Comparison of ENCODE assay signal across 1 cellular context in the genomic region with DNA sequence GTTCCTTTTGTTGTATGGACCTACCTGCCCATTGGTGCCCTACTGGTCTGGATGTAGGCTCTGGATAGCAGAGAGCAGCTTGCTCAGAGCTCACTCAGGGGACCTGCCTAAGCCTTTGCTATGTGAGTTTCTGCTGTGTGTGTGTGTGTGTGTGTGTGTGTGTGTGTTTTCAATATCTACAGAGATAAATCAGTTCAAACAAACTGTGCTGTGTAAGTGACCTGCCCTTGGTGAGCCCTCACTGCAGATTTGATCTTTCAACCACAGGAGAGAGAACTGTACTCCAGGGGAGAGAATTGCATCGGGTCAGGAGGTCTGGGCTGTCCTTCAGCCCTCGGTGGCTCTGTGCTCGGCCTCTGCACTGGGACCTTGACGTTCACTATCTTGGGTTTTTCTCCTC.
TF ChIP-seq lines count a peak whose summit lies in the region.

No MANE protein-coding gene starts in this region.

TF ChIP-seq in HepG2, 621 proteins besides CTCF, POLR2A, EP300 and RAD21 (continues in another document):
- TF ChIP-seq ZMYM4 (CRISPR knock-in tag; IDR thresholded peaks at IDR 0.05) (peak; percentile 54; the same call in 1 of the 2 replicates), ZNF552 (CRISPR knock-in tag; IDR thresholded peaks at IDR 0.05; ENCODE audit: borderline replicate concordance) (no peak), ZBTB21 (CRISPR knock-in tag; IDR thresholded peaks at IDR 0.05) (no peak), HDAC2 (CRISPR knock-in tag; IDR thresholded peaks at IDR 0.05) (no peak), NONO (IDR thresholded peaks at IDR 0.05) (no peak), NONO (CRISPR knock-in tag; conservative IDR thresholded peaks at IDR 0.05) (peak; percentile 62; the same call in 1 of the 2 replicates), ZNF879 (CRISPR knock-in tag; IDR thresholded peaks at IDR 0.05) (no peak), ZFP41 (CRISPR knock-in tag; IDR thresholded peaks at IDR 0.05; ENCODE audit: borderline replicate concordance) (no peak), CEBPG (CRISPR knock-in tag; IDR thresholded peaks at IDR 0.05) (no peak), SALL2 (CRISPR knock-in tag; IDR thresholded peaks at IDR 0.05) (no peak), ZNF580 (CRISPR knock-in tag; IDR thresholded peaks at IDR 0.05; ENCODE audit: borderline replicate concordance, low read depth) (no peak), NFYC (CRISPR knock-in tag; IDR thresholded peaks at IDR 0.05) (no peak), EED (CRISPR knock-in tag; IDR thresholded peaks at IDR 0.05) (no peak), ZHX1 (CRISPR knock-in tag; IDR thresholded peaks at IDR 0.05; ENCODE audit: low read depth) (no peak), TEAD3 (CRISPR knock-in tag; optimal IDR thresholded peaks at IDR 0.05; ENCODE audit: borderline replicate concordance) (no peak), PHF20 (CRISPR knock-in tag; IDR thresholded peaks at IDR 0.05) (no peak), ZNF816 (CRISPR knock-in tag; IDR thresholded peaks at IDR 0.05; ENCODE audit: borderline replicate concordance) (no peak), ESRRA (CRISPR knock-in tag; IDR thresholded peaks at IDR 0.05; ENCODE audit: low read depth) (no peak), ZFP36L1 (CRISPR knock-in tag; IDR thresholded peaks at IDR 0.05) (no peak), TSC22D2 (CRISPR knock-in tag; IDR thresholded peaks at IDR 0.05; ENCODE audit: borderline replicate concordance) (no peak), MEF2D (CRISPR knock-in tag; IDR thresholded peaks at IDR 0.05) (no peak), ZNF557 (CRISPR knock-in tag; IDR thresholded peaks at IDR 0.05) (no peak), ARID4A (CRISPR knock-in tag; IDR thresholded peaks at IDR 0.05; ENCODE audit: borderline replicate concordance) (peak; percentile 15; the same call in 1 of the 2 replicates), TCF7 (IDR thresholded peaks at IDR 0.05; ENCODE audit: low read depth) (no peak)
- TF ChIP-seq, protein P1, sequence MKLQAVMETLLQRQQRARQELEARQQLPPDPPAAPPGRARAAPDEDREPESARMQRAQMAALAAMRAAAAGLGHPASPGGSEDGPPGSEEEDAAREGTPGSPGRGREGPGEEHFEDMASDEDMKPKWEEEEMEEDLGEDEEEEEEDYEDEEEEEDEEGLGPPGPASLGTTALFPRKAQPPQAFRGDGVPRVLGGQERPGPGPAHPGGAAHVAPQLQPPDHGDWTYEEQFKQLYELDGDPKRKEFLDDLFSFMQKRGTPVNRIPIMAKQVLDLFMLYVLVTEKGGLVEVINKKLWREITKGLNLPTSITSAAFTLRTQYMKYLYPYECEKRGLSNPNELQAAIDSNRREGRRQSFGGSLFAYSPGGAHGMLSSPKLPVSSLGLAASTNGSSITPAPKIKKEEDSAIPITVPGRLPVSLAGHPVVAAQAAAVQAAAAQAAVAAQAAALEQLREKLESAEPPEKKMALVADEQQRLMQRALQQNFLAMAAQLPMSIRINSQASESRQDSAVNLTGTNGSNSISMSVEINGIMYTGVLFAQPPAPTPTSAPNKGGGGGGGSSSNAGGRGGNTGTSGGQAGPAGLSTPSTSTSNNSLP (IDR thresholded peaks at IDR 0.05; ENCODE audit: low read depth, low read length), result peak; percentile 79
- TF ChIP-seq, protein P2, sequence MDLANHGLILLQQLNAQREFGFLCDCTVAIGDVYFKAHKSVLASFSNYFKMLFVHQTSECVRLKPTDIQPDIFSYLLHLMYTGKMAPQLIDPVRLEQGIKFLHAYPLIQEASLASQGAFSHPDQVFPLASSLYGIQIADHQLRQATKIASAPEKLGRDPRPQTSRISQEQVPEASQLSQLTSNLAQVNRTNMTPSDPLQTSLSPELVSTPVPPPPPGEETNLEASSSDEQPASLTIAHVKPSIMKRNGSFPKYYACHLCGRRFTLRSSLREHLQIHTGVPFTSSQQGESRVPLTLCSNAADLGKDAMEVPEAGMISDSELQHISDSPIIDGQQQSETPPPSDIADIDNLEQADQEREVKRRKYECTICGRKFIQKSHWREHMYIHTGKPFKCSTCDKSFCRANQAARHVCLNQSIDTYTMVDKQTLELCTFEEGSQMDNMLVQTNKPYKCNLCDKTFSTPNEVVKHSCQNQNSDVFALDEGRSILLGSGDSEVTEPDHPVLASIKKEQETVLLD (CRISPR knock-in tag; IDR thresholded peaks at IDR 0.05; ENCODE audit: low read depth), result no peak
- TF ChIP-seq, protein P3, sequence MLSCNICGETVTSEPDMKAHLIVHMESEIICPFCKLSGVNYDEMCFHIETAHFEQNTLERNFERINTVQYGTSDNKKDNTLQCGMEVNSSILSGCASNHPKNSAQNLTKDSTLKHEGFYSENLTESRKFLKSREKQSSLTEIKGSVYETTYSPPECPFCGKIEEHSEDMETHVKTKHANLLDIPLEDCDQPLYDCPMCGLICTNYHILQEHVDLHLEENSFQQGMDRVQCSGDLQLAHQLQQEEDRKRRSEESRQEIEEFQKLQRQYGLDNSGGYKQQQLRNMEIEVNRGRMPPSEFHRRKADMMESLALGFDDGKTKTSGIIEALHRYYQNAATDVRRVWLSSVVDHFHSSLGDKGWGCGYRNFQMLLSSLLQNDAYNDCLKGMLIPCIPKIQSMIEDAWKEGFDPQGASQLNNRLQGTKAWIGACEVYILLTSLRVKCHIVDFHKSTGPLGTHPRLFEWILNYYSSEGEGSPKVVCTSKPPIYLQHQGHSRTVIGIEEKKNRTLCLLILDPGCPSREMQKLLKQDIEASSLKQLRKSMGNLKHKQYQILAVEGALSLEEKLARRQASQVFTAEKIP (CRISPR knock-in tag; IDR thresholded peaks at IDR 0.05; ENCODE audit: borderline replicate concordance), result no peak
- TF ChIP-seq, protein P4, sequence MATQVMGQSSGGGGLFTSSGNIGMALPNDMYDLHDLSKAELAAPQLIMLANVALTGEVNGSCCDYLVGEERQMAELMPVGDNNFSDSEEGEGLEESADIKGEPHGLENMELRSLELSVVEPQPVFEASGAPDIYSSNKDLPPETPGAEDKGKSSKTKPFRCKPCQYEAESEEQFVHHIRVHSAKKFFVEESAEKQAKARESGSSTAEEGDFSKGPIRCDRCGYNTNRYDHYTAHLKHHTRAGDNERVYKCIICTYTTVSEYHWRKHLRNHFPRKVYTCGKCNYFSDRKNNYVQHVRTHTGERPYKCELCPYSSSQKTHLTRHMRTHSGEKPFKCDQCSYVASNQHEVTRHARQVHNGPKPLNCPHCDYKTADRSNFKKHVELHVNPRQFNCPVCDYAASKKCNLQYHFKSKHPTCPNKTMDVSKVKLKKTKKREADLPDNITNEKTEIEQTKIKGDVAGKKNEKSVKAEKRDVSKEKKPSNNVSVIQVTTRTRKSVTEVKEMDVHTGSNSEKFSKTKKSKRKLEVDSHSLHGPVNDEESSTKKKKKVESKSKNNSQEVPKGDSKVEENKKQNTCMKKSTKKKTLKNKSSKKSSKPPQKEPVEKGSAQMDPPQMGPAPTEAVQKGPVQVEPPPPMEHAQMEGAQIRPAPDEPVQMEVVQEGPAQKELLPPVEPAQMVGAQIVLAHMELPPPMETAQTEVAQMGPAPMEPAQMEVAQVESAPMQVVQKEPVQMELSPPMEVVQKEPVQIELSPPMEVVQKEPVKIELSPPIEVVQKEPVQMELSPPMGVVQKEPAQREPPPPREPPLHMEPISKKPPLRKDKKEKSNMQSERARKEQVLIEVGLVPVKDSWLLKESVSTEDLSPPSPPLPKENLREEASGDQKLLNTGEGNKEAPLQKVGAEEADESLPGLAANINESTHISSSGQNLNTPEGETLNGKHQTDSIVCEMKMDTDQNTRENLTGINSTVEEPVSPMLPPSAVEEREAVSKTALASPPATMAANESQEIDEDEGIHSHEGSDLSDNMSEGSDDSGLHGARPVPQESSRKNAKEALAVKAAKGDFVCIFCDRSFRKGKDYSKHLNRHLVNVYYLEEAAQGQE (IDR thresholded peaks at IDR 0.05; ENCODE audit: borderline replicate concordance in 1 of 2, low read depth in 1 of 2, low read length in 2 of 2), result no peak
- TF ChIP-seq, protein P5, sequence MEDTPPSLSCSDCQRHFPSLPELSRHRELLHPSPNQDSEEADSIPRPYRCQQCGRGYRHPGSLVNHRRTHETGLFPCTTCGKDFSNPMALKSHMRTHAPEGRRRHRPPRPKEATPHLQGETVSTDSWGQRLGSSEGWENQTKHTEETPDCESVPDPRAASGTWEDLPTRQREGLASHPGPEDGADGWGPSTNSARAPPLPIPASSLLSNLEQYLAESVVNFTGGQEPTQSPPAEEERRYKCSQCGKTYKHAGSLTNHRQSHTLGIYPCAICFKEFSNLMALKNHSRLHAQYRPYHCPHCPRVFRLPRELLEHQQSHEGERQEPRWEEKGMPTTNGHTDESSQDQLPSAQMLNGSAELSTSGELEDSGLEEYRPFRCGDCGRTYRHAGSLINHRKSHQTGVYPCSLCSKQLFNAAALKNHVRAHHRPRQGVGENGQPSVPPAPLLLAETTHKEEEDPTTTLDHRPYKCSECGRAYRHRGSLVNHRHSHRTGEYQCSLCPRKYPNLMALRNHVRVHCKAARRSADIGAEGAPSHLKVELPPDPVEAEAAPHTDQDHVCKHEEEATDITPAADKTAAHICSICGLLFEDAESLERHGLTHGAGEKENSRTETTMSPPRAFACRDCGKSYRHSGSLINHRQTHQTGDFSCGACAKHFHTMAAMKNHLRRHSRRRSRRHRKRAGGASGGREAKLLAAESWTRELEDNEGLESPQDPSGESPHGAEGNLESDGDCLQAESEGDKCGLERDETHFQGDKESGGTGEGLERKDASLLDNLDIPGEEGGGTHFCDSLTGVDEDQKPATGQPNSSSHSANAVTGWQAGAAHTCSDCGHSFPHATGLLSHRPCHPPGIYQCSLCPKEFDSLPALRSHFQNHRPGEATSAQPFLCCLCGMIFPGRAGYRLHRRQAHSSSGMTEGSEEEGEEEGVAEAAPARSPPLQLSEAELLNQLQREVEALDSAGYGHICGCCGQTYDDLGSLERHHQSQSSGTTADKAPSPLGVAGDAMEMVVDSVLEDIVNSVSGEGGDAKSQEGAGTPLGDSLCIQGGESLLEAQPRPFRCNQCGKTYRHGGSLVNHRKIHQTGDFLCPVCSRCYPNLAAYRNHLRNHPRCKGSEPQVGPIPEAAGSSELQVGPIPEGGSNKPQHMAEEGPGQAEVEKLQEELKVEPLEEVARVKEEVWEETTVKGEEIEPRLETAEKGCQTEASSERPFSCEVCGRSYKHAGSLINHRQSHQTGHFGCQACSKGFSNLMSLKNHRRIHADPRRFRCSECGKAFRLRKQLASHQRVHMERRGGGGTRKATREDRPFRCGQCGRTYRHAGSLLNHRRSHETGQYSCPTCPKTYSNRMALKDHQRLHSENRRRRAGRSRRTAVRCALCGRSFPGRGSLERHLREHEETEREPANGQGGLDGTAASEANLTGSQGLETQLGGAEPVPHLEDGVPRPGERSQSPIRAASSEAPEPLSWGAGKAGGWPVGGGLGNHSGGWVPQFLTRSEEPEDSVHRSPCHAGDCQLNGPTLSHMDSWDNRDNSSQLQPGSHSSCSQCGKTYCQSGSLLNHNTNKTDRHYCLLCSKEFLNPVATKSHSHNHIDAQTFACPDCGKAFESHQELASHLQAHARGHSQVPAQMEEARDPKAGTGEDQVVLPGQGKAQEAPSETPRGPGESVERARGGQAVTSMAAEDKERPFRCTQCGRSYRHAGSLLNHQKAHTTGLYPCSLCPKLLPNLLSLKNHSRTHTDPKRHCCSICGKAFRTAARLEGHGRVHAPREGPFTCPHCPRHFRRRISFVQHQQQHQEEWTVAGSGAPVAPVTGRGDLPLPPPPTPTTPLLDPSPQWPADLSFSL (CRISPR knock-in tag; IDR thresholded peaks at IDR 0.05), result peak; percentile 81
- TF ChIP-seq, protein P6, sequence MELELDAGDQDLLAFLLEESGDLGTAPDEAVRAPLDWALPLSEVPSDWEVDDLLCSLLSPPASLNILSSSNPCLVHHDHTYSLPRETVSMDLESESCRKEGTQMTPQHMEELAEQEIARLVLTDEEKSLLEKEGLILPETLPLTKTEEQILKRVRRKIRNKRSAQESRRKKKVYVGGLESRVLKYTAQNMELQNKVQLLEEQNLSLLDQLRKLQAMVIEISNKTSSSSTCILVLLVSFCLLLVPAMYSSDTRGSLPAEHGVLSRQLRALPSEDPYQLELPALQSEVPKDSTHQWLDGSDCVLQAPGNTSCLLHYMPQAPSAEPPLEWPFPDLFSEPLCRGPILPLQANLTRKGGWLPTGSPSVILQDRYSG (CRISPR knock-in tag; IDR thresholded peaks at IDR 0.05), result no peak
